ENCODE assay signal across 9 cellular contexts in the genomic region with DNA sequence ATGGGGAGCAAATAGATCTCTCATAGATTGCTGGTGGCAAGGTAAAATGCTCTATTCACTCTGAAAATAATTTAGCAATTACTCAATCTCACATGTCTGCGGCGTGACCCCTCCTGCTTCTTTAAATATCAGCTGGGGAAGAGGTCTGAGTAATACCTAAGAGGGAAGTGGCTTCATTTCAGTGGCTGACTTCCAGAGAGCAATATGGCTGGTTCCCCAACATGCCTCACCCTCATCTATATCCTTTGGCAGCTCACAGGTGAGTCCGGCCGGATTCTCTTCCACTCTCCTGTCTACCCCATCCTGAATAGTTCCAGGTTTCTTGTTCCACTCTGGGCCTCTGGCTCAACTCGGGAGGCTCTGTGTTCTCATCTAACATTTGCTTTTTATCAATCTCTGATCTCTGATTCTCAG. TPM values are rescaled to one million over a fixed set of nuclear protein-coding genes. Genes with fewer than 3 reads are reported as not detected.
A peak's percentile ranks its signal among the peaks of the same experiment; 100 is the strongest.
DNase-seq lines count a peak whose midpoint lies in the region; ATAC-seq and TF ChIP-seq lines count a peak whose summit lies in the region.
"Had no signal": no experiment of that assay in that cellular context is flagged by ENCODE, and none has a peak within 500 bp of the region (broad histone marks: within the 10 kb centered on the region; RNA-seq: fewer than 3 reads in every experiment).

A gene with protein sequence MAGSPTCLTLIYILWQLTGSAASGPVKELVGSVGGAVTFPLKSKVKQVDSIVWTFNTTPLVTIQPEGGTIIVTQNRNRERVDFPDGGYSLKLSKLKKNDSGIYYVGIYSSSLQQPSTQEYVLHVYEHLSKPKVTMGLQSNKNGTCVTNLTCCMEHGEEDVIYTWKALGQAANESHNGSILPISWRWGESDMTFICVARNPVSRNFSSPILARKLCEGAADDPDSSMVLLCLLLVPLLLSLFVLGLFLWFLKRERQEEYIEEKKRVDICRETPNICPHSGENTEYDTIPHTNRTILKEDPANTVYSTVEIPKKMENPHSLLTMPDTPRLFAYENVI (plus strand): TSS at position 150 of the 414 bp plus-strand sequence. CDS start 55 bp downstream, at position 205.

- H3K4me2 ChIP-seq in mesendoderm (ENCODE audit: low read length) = no peak within 1 kb of the TSS

- no CpG with 5 or more reads among the region's 5 CpGs for WGBS in mesendoderm (ENCODE audit: extremely low coverage, insufficient coverage, low lambda C conversion rate)

- no peaks in the 10 kb centered on the region for H3K27me3 Mint-ChIP-seq in CD8-positive, alpha-beta T cell (ENCODE audit: low read depth)
- H3K27me3 Mint-ChIP-seq in stimulated activated naive CD8-positive, alpha-beta T cell treated with anti-CD3 and anti-CD28 coated beads, Interleukin-15, Interleukin-2, amounts not matched to agents 100 ng/mL and 50 ng/mL, for 24 hours = no peaks in the 10 kb centered on the region

- TF ChIP-seq CTCF in CD8-positive, alpha-beta T cell (IDR thresholded peaks at IDR 0.05) = no peak

- intact Hi-C loops in CD8-positive, alpha-beta T cell (cut with DNase I, micrococcal nuclease) = loop anchor here in 1 of 2 experiments (1.0 to 2.0 kb wide), 2 partner anchors 14 to 27 kb away; no protein-coding TSS in a partner anchor

- H2BK15ac ChIP-seq in mesendoderm (replicated peaks; ENCODE audit: low read depth) = no peak within 1 kb of the TSS

- DNase-seq in CD8-positive, alpha-beta T cell = peak in 5 of 7 experiments; percentile 24 to 61 (median 47)
- DNase-seq in activated CD8-positive, alpha-beta memory T cell treated with anti-CD3 and anti-CD28 coated beads, Interleukin-2, amount 50 U/mL, for 1 hour (ENCODE audit: extremely low read depth) = peak; percentile 19
- DNase-seq in NCI-H774 (lab: John Stamatoyannopoulos, UW) (no peak), mesendoderm (no peak), NCI-H1092 treated with DMSO at 0.1 percent for 48 hours (lab: John Stamatoyannopoulos, UW) (no peak)

- H3K4me1 ChIP-seq in CD8-positive, alpha-beta T cell (ENCODE audit: insufficient read depth, low read length) = peaks cover 29% of the 10 kb centered on the region
- peaks cover 3% of the 10 kb centered on the region for H3K4me1 ChIP-seq in mesendoderm (ENCODE audit: control insufficient read depth, low read depth, low read length)
- H3K4me1 ChIP-seq: body of pancreas had no signal

- no peak within 1 kb of the TSS for H3K4ac ChIP-seq in mesendoderm (ENCODE audit: low read depth, low read length)

- H3K9me3 Mint-ChIP-seq in CD8-positive, alpha-beta T cell = peaks cover 8% of the 10 kb centered on the region
- peaks cover 26% of the 10 kb centered on the region for H3K9me3 Mint-ChIP-seq in stimulated activated naive CD8-positive, alpha-beta T cell treated with anti-CD3 and anti-CD28 coated beads, Interleukin-15, Interleukin-2, amounts not matched to agents 100 ng/mL and 50 ng/mL, for 24 hours

- ATAC-seq in CD8-positive, alpha-beta T cell = peak; percentile 76
- ATAC-seq in GM19324 (IDR thresholded peaks at IDR 0.05; ENCODE audit: low FRiP score, unreplicated experiment) (peak; percentile 47), HG03439 (IDR thresholded peaks at IDR 0.05; ENCODE audit: unreplicated experiment) (peak; percentile 62)
- ATAC-seq: body of pancreas had no signal

- POLR2A ChIA-PET in CD8-positive, alpha-beta T cell (lab: Charles Lee) = interaction anchor here (0.6 to 1.7 kb wide), 7 partner anchors 9 to 415 kb away, joined by 3 to 5 read pairs (median 4); a partner anchor contains a TSS

- no peak within 1 kb of the TSS for H3K9ac ChIP-seq in mesendoderm (ENCODE audit: low read length)

- H2BK5ac ChIP-seq in mesendoderm (ENCODE audit: low read length) = no peak within 1 kb of the TSS

- no peak within 1 kb of the TSS for H2BK120ac ChIP-seq in mesendoderm (ENCODE audit: low read depth, low read length)

- H3K23ac ChIP-seq in mesendoderm (ENCODE audit: low read length) = no peak within 1 kb of the TSS

- no peak within 1 kb of the TSS for H3K18ac ChIP-seq in mesendoderm (ENCODE audit: low read length)

- peak within 1 kb of the TSS; percentile 22 for H3K4me3 ChIP-seq in CD8-positive, alpha-beta T cell (ENCODE audit: low read depth, low read length)
- H3K4me3 ChIP-seq in mesendoderm (ENCODE audit: low read length) = no peak within 1 kb of the TSS
- H3K4me3 ChIP-seq: body of pancreas had no signal

- peak within 1 kb of the TSS; percentile 84 for H3K4me3 Mint-ChIP-seq in CD8-positive, alpha-beta T cell
- H3K4me3 Mint-ChIP-seq in stimulated activated naive CD8-positive, alpha-beta T cell treated with anti-CD3 and anti-CD28 coated beads, Interleukin-15, Interleukin-2, amounts not matched to agents 100 ng/mL and 50 ng/mL, for 24 hours = peak within 1 kb of the TSS; percentile 89

- peaks cover 15% of the 10 kb centered on the region for H3K36me3 Mint-ChIP-seq in CD8-positive, alpha-beta T cell
- peaks cover 76% of the 10 kb centered on the region for H3K36me3 Mint-ChIP-seq in stimulated activated naive CD8-positive, alpha-beta T cell treated with anti-CD3 and anti-CD28 coated beads, Interleukin-15, Interleukin-2, amounts not matched to agents 100 ng/mL and 50 ng/mL, for 24 hours (ENCODE audit: low read depth)

- peaks cover 58% of the 10 kb centered on the region for H3K4me1 Mint-ChIP-seq in CD8-positive, alpha-beta T cell (ENCODE audit: low read depth)
- H3K4me1 Mint-ChIP-seq in stimulated activated naive CD8-positive, alpha-beta T cell treated with anti-CD3 and anti-CD28 coated beads, Interleukin-15, Interleukin-2, amounts not matched to agents 100 ng/mL and 50 ng/mL, for 24 hours (ENCODE audit: low read depth) = peaks cover 86% of the 10 kb centered on the region

- no peak within 1 kb of the TSS for H4K8ac ChIP-seq in mesendoderm (ENCODE audit: low read depth, low read length)

- no peak within 1 kb of the TSS for H3K27ac ChIP-seq in CD8-positive, alpha-beta T cell (ENCODE audit: low read depth, low read length)
- no peak within 1 kb of the TSS for H3K27ac ChIP-seq in mesendoderm (ENCODE audit: low read depth, low read length)
- H3K27ac ChIP-seq: body of pancreas had no signal

- H2AK5ac ChIP-seq in mesendoderm (ENCODE audit: low read length) = no peak within 1 kb of the TSS

- no peaks in the 10 kb centered on the region for H3K9me3 ChIP-seq in CD8-positive, alpha-beta T cell (ENCODE audit: low read length)
- H3K9me3 ChIP-seq: body of pancreas had no signal

- H3K79me1 ChIP-seq in mesendoderm (ENCODE audit: low read length) = no peaks in the 10 kb centered on the region

- no peaks in the 10 kb centered on the region for H3K27me3 ChIP-seq in CD8-positive, alpha-beta T cell (ENCODE audit: insufficient read depth, low read length)
- H3K27me3 ChIP-seq in mesendoderm (ENCODE audit: insufficient read depth, low read length, poor library complexity) = no peaks in the 10 kb centered on the region
- H3K27me3 ChIP-seq: body of pancreas had no signal

- H4K5ac ChIP-seq in mesendoderm (ENCODE audit: low read length) = no peak within 1 kb of the TSS

- H3K36me3 ChIP-seq in CD8-positive, alpha-beta T cell (ENCODE audit: insufficient read depth, low read length) = no peaks in the 10 kb centered on the region
- H3K36me3 ChIP-seq in mesendoderm (ENCODE audit: control insufficient read depth, insufficient read depth, low read length) = no peaks in the 10 kb centered on the region

- CTCF ChIA-PET in CD8-positive, alpha-beta T cell (lab: Charles Lee) = interaction anchor here (0.7 to 8.2 kb wide), 8 partner anchors 14 to 215 kb away, joined by 3 to 72 read pairs (median 3); no protein-coding TSS in a partner anchor

- H3K27ac Mint-ChIP-seq in CD8-positive, alpha-beta T cell = peak within 1 kb of the TSS; percentile 86
- H3K27ac Mint-ChIP-seq in stimulated activated naive CD8-positive, alpha-beta T cell treated with anti-CD3 and anti-CD28 coated beads, Interleukin-15, Interleukin-2, amounts not matched to agents 100 ng/mL and 50 ng/mL, for 24 hours = peak within 1 kb of the TSS; percentile 92

- no peaks in the 10 kb centered on the region for H3K79me2 ChIP-seq in mesendoderm (ENCODE audit: control insufficient read depth, insufficient read depth, low read length)

- no peak within 1 kb of the TSS for H3K56ac ChIP-seq in mesendoderm (ENCODE audit: low read length)

RNA-seq across cellular contexts. Expression of the gene that starts here (rescaled TPM):
- 10 to 100 TPM; 13.3 to 14.8 TPM for total RNA-seq in CD8-positive, alpha-beta T cell
- 0.06 TPM for polyA plus RNA-seq in mesendoderm (2013, experiment 1 of 2)
- 0.07 TPM for polyA plus RNA-seq in mesendoderm (2013, experiment 2 of 2)

Comparison
In these comparisons a context has a peak if more than half of its experiments do, and no peak if none do; other contexts are left out.
1. DNase-seq: peak in CD8-positive, alpha-beta T cell (5 of 7) and activated CD8-positive, alpha-beta memory T cell treated with anti-CD3 and anti-CD28 coated beads, Interleukin-2, amount 50 U/mL, for 1 hour (single experiment); none in NCI-H774 (single experiment), mesendoderm (single experiment) and NCI-H1092 treated with DMSO at 0.1 percent for 48 hours (single experiment).
2. Peak in every context shown above with its lines, with median percentiles within 50 percentile points of each other: ATAC-seq.